ENCODE assay signal across 8 cellular contexts in genomic region chr14:70415788-70416187, GRCh38. TPM values are rescaled to one million over a fixed set of nuclear protein-coding genes. Genes with fewer than 3 reads are reported as not detected.
DNase-seq lines count a peak whose midpoint lies in the region; ATAC-seq and TF ChIP-seq lines count a peak whose summit lies in the region.
"Had no signal": no experiment of that assay in that cellular context is flagged by ENCODE, and none has a peak within 500 bp of the region (broad histone marks: within the 10 kb centered on the region; RNA-seq: fewer than 3 reads in every experiment).

No MANE protein-coding gene starts in this region.

- DNase-seq in H7 (no peak), NCI-H446 (lab: John Stamatoyannopoulos, UW) (no peak)
- DNase-seq: adrenal gland had no signal

- peak overlapping the region; percentile 84 for H3K4me2 ChIP-seq in skeletal muscle satellite cell (ENCODE audit: low read length)

- TF ChIP-seq CTCF in VCaP (conservative IDR thresholded peaks at IDR 0.05) (no peak), gastroesophageal sphincter (IDR thresholded peaks at IDR 0.05) (no peak)

- H3K4me3 ChIP-seq in H7 (ENCODE audit: insufficient read depth, low read depth, low read length) (peak overlapping the region; percentile 66), gastroesophageal sphincter (peak overlapping the region; percentile 75 to 86), skeletal muscle satellite cell (ENCODE audit: low read length) (peak overlapping the region; percentile 80)

- TF ChIP-seq POLR2A in gastroesophageal sphincter (IDR thresholded peaks at IDR 0.05): no peak

- H3K4me1 ChIP-seq in gastroesophageal sphincter: peaks cover 0 to 27% (median 5%) of the 10 kb centered on the region in 3 donors
- H3K4me1 ChIP-seq in skeletal muscle satellite cell (ENCODE audit: control insufficient read depth, insufficient read depth, low read length): peaks cover 5% of the 10 kb centered on the region

- 23 to 51% methylated on average over 2 of the region's 2 CpGs for WGBS in gastroesophageal sphincter (ENCODE audit: low coverage in 1 of 2), 2 donors

- no peaks in the 10 kb centered on the region for H3K9me3 ChIP-seq in gastroesophageal sphincter
- no peaks in the 10 kb centered on the region for H3K9me3 ChIP-seq in skeletal muscle satellite cell (replicated peaks; ENCODE audit: low read length)
- H3K9me3 ChIP-seq: adrenal gland had no signal

- ATAC-seq in gastroesophageal sphincter: no peak
- ATAC-seq in GM19455 (IDR thresholded peaks at IDR 0.05; ENCODE audit: unreplicated experiment): no peak
- ATAC-seq in HG03469 (IDR thresholded peaks at IDR 0.05; ENCODE audit: unreplicated experiment): no peak

- TF ChIP-seq EP300 in gastroesophageal sphincter (IDR thresholded peaks at IDR 0.05): no peak

- H3K36me3 ChIP-seq in H7 (replicated peaks; ENCODE audit: control insufficient read depth, insufficient read depth, low read length): no peaks in the 10 kb centered on the region
- H3K36me3 ChIP-seq in gastroesophageal sphincter: peaks cover 0 to 6% of the 10 kb centered on the region in 2 donors
- no peaks in the 10 kb centered on the region for H3K36me3 ChIP-seq in skeletal muscle satellite cell (ENCODE audit: insufficient read depth, low read length)
- H3K36me3 ChIP-seq: adrenal gland had no signal

- H3K27ac ChIP-seq in VCaP (peak overlapping the region; percentile 81), gastroesophageal sphincter (no peak overlapping the region)

- H3K27me3 ChIP-seq in H7 (ENCODE audit: control insufficient read depth, insufficient read depth, low read length): no peaks in the 10 kb centered on the region
- no peaks in the 10 kb centered on the region for H3K27me3 ChIP-seq in gastroesophageal sphincter
- H3K27me3 ChIP-seq in skeletal muscle satellite cell (ENCODE audit: control insufficient read depth, insufficient read depth, low read length): no peaks in the 10 kb centered on the region
- H3K27me3 ChIP-seq: adrenal gland had no signal

- peak overlapping the region; percentile 84 for H3K9ac ChIP-seq in skeletal muscle satellite cell (ENCODE audit: low read depth, low read length)

RNA-seq across cellular contexts. Expression of gene SYNJ2BP, which starts 1.1 kb away (rescaled TPM):
- 14.5 and 16.8 TPM in 2 replicates for total RNA-seq in H7 (2014; rRNA removed; shearing (Covaris generic))
- 10 to 100 TPM; 26.9 to 49.7 (median 46.1) TPM for total RNA-seq in gastroesophageal sphincter
- total RNA-seq in skeletal muscle satellite cell (2012; rRNA removed): 14.2 and 16.0 TPM in 2 replicates

RNA-seq across cellular contexts. Expression of gene ADAM21, which starts 36.2 kb away (rescaled TPM):
- total RNA-seq in H7 (2014; rRNA removed; shearing (Covaris generic)): 0.03 TPM in 1 of 2 replicates, not detected in the other
- under 1 TPM in 2 of 4 donors, not detected in 2; 0.12 to 0.13 TPM for total RNA-seq in gastroesophageal sphincter
- 0.51 and 0.66 TPM in 2 replicates for total RNA-seq in skeletal muscle satellite cell (2012; rRNA removed)

RNA-seq across cellular contexts. Expression of gene COX16, which starts 56.3 kb away (rescaled TPM):
- 33.9 and 34.0 TPM in 2 replicates for total RNA-seq in H7 (2014; rRNA removed; shearing (Covaris generic))
- 10 to 100 TPM in 3 of 4 donors, 1 to 10 TPM in 1; 9.7 to 19.4 (median 15.6) TPM for total RNA-seq in gastroesophageal sphincter
- total RNA-seq in skeletal muscle satellite cell (2012; rRNA removed): 51.5 and 59.2 TPM in 2 replicates
